In genomic region chr1:74652711-74653131, GRCh38 we compare ENCODE assay signal across 9 cellular contexts. TPM values are rescaled to one million over a fixed set of nuclear protein-coding genes. Genes with fewer than 3 reads are reported as not detected.
DNase-seq lines count a peak whose midpoint lies in the region; ATAC-seq lines count a peak whose summit lies in the region.
"Had no signal": no experiment of that assay in that cellular context is flagged by ENCODE, and none has a peak within 500 bp of the region (broad histone marks: within the 10 kb centered on the region; RNA-seq: fewer than 3 reads in every experiment).

No MANE protein-coding gene starts in this region.

- no peak overlapping the region for H3K4me3 ChIP-seq in SJSA1
- H3K4me3 ChIP-seq in naive thymus-derived CD4-positive, alpha-beta T cell (ENCODE audit: low read length), result no peak overlapping the region

- CTCF ChIA-PET in naive thymus-derived CD4-positive, alpha-beta T cell (lab: Charles Lee), result no interaction called here

- DNase-seq in ACHN (peak; percentile 90), SJSA1 (ENCODE audit: low read depth in 1 of 2, low spot score in 2 of 2) (peak; percentile 53 to 65), ecto neural progenitor cell (ENCODE audit: low spot score) (no peak), NCI-H2171 (lab: John Stamatoyannopoulos, UW) (no peak), NCI-H1105 treated with DMSO at 0.1 percent for 48 hours (lab: John Stamatoyannopoulos, UW) (no peak)
- DNase-seq in naive thymus-derived CD4-positive, alpha-beta T cell, result no peak

- peak overlapping the region; percentile 20 for H3K27ac ChIP-seq in SJSA1
- no peak overlapping the region for H3K27ac ChIP-seq in naive thymus-derived CD4-positive, alpha-beta T cell (ENCODE audit: low read depth, low read length)
- H3K27ac ChIP-seq: C4-2B had no signal

- no peak overlapping the region for H3K4me3 Mint-ChIP-seq in naive thymus-derived CD4-positive, alpha-beta T cell

- peaks cover 0 to 6% (median 0%) of the 10 kb centered on the region in 7 donors for H3K4me1 Mint-ChIP-seq in naive thymus-derived CD4-positive, alpha-beta T cell

- H3K36me3 ChIP-seq in SJSA1, result no peaks in the 10 kb centered on the region
- no peaks in the 10 kb centered on the region for H3K36me3 ChIP-seq in naive thymus-derived CD4-positive, alpha-beta T cell (ENCODE audit: control insufficient read depth in 2 of 3, insufficient read depth in 3 of 3, low read length in 3 of 3)

- peaks cover 32% of the 10 kb centered on the region for H3K4me1 ChIP-seq in SJSA1 (replicated peaks)
- no peaks in the 10 kb centered on the region for H3K4me1 ChIP-seq in naive thymus-derived CD4-positive, alpha-beta T cell (ENCODE audit: control insufficient read depth in 2 of 2, insufficient read depth in 2 of 2, low read length in 2 of 2)

- peaks cover 0 to 1% (median 0%) of the 10 kb centered on the region in 11 donors for H3K9me3 Mint-ChIP-seq in naive thymus-derived CD4-positive, alpha-beta T cell

- POLR2A ChIA-PET in naive thymus-derived CD4-positive, alpha-beta T cell (lab: Charles Lee), result no interaction called here

- intact Hi-C loops in naive thymus-derived CD4-positive, alpha-beta T cell (cut with micrococcal nuclease), result no loop called here

- H3K36me3 Mint-ChIP-seq in naive thymus-derived CD4-positive, alpha-beta T cell, result no peaks in the 10 kb centered on the region

- no peaks in the 10 kb centered on the region for H3K27me3 ChIP-seq in SJSA1 (replicated peaks)
- no peaks in the 10 kb centered on the region for H3K27me3 ChIP-seq in naive thymus-derived CD4-positive, alpha-beta T cell (ENCODE audit: control insufficient read depth in 2 of 2, insufficient read depth in 2 of 2, low read length in 2 of 2)

- peaks cover 0 to 15% (median 12%) of the 10 kb centered on the region in 5 donors for H3K27me3 Mint-ChIP-seq in naive thymus-derived CD4-positive, alpha-beta T cell

- H3K9me3 ChIP-seq in SJSA1 (replicated peaks), result no peaks in the 10 kb centered on the region
- H3K9me3 ChIP-seq in naive thymus-derived CD4-positive, alpha-beta T cell (ENCODE audit: control insufficient read depth in 2 of 3, low read length in 3 of 3), result no peaks in the 10 kb centered on the region

- in situ Hi-C loops in ACHN (cut with HindIII; ENCODE audit: low pct_ligation_motif_present, low pct_unique_long_range_greater_than_20kb, low sequenced_read_pairs), result no loop called here

- peak; percentile 95 for ATAC-seq in GM19043 (IDR thresholded peaks at IDR 0.05; ENCODE audit: low read depth, unreplicated experiment)
- ATAC-seq in HG03095 (IDR thresholded peaks at IDR 0.05; ENCODE audit: unreplicated experiment), result peak; percentile 98
- peak; percentile 29 for ATAC-seq in naive thymus-derived CD4-positive, alpha-beta T cell

- no peak overlapping the region for H3K27ac Mint-ChIP-seq in naive thymus-derived CD4-positive, alpha-beta T cell

RNA-seq across cellular contexts. Expression of gene ERICH3, which starts 20.9 kb away (rescaled TPM):
- not detected in 2 replicates for total RNA-seq in SJSA1 (2014; rRNA removed; shearing (Covaris generic))
- not detected for total RNA-seq in naive thymus-derived CD4-positive, alpha-beta T cell
- polyA plus RNA-seq in naive thymus-derived CD4-positive, alpha-beta T cell, result not detected

Comparison
In these comparisons a context has a peak if more than half of its experiments do, and no peak if none do; other contexts are left out.
1. DNase-seq: peak in ACHN (single experiment) and SJSA1 (2 of 2); none in naive thymus-derived CD4-positive, alpha-beta T cell (0 of 9), ecto neural progenitor cell (single experiment), NCI-H2171 (single experiment) and NCI-H1105 treated with DMSO at 0.1 percent for 48 hours (single experiment).
2. ATAC-seq: peak in every context shown above with its lines; median percentile 98 in HG03095; 95 in GM19043; 29 in naive thymus-derived CD4-positive, alpha-beta T cell.